ENCODE assay signal across 31 cellular contexts in genomic region chr3:127419641-127420354, GRCh38.
"Had no signal": no experiment of that assay in that cellular context is flagged by ENCODE, and none has a peak within 500 bp of the region (broad histone marks: within the 10 kb centered on the region; RNA-seq: fewer than 3 reads in every experiment).

No MANE protein-coding gene starts in this region.

- H3K4me1 Mint-ChIP-seq: activated CD4-positive, alpha-beta memory T cell treated with anti-CD3 and anti-CD28 coated beads, Interleukin-2, amount 10 ng/mL, durations not matched to agents 7 days and 5 days; activated CD4-positive, alpha-beta T cell treated with anti-CD3 and anti-CD28 coated beads, Interleukin-2, amount 10 ng/mL, durations not matched to agents 7 days and 5 days; activated naive CD4-positive, alpha-beta T cell treated with anti-CD3 and anti-CD28 coated beads, Interleukin-2, amount 50 U/mL, for 24 hours; activated naive CD8-positive, alpha-beta T cell treated with anti-CD3 and anti-CD28 coated beads, Interleukin-2, amount 50 U/mL, for 24 hours; central memory CD8-positive, alpha-beta T cell; immature natural killer cell; stimulated activated effector memory CD8-positive, alpha-beta T cell treated with anti-CD3 and anti-CD28 coated beads, Interleukin-12 subunit alpha, Interleukin-12 subunit beta, amount 100 ng/mL, for 72 hours had no signal

- H3K27ac ChIP-seq: breast epithelium, gastroesophageal sphincter, lower lobe of right lung, parathyroid adenoma, vagina, WERI-Rb-1 had no signal

- H3K4me1 ChIP-seq: breast epithelium, gastroesophageal sphincter, lower lobe of right lung, parathyroid adenoma had no signal

- H3K36me3 Mint-ChIP-seq: activated naive CD4-positive, alpha-beta T cell treated with anti-CD3 and anti-CD28 coated beads, Interleukin-2, amount 50 U/mL, for 24 hours; immature natural killer cell; natural killer cell treated with Interleukin-12 subunit alpha and Interleukin-12 subunit beta and Interleukin-15 and Interleukin-18, amount 100 ng/mL, for 72 hours; stimulated activated effector memory CD8-positive, alpha-beta T cell treated with anti-CD3 and anti-CD28 coated beads, Interleukin-12 subunit alpha, Interleukin-12 subunit beta, amount 100 ng/mL, for 72 hours; type B pancreatic cell had no signal

- H3K27ac Mint-ChIP-seq: activated CD4-positive, alpha-beta memory T cell treated with anti-CD3 and anti-CD28 coated beads, Interleukin-2, amount 10 ng/mL, durations not matched to agents 7 days and 5 days; activated CD4-positive, alpha-beta T cell treated with anti-CD3 and anti-CD28 coated beads, Interleukin-2, amount 10 ng/mL, durations not matched to agents 7 days and 5 days; activated naive CD4-positive, alpha-beta T cell treated with anti-CD3 and anti-CD28 coated beads, Interleukin-2, amount 50 U/mL, for 24 hours; activated naive CD8-positive, alpha-beta T cell treated with anti-CD3 and anti-CD28 coated beads, Interleukin-2, amount 50 U/mL, for 24 hours; activated T-helper 2 cell treated with anti-CD3 and anti-CD28 coated beads, Interferon-gamma antibody, Interleukin-2, Interleukin-4, amounts not matched to agents 10 μg/mL and 5 μg/mL and 100 μg/mL, durations not matched to agents 14 hours and 24 hours and 36 hours; immature natural killer cell; natural killer cell treated with Interleukin-12 subunit alpha and Interleukin-12 subunit beta and Interleukin-15 and Interleukin-18, amount 100 ng/mL, for 72 hours; stimulated activated effector memory CD8-positive, alpha-beta T cell treated with anti-CD3 and anti-CD28 coated beads, Interleukin-12 subunit alpha, Interleukin-12 subunit beta, amount 100 ng/mL, for 72 hours; stimulated activated naive CD8-positive, alpha-beta T cell treated with anti-CD3 and anti-CD28 coated beads, Interleukin-15, Interleukin-2, amounts not matched to agents 100 ng/mL and 50 ng/mL, for 24 hours; T-helper 1 cell treated with Interleukin-12 subunit alpha and Interleukin-12 subunit beta and Interleukin-4 antibody, amounts not matched to agents 30 μg/mL and 1 μg/mL, for 36 hours; type B pancreatic cell had no signal

- H3K27me3 ChIP-seq: vagina had no signal

- H2AFZ ChIP-seq: parathyroid adenoma had no signal

- H3K36me3 ChIP-seq: breast epithelium, gastroesophageal sphincter, lower lobe of right lung, vagina, WERI-Rb-1 had no signal

- ATAC-seq: activated CD4-positive, CD25-positive, alpha-beta regulatory T cell treated with anti-CD3 and anti-CD28 coated beads, Interleukin-2, amount 50 U/mL, for 24 hours; activated naive CD8-positive, alpha-beta T cell treated with anti-CD3 and anti-CD28 coated beads, Interleukin-2, amount 50 U/mL, for 24 hours; gastroesophageal sphincter; lower lobe of right lung; right cardiac atrium had no signal

- H3K9me3 Mint-ChIP-seq: activated CD4-positive, alpha-beta memory T cell treated with anti-CD3 and anti-CD28 coated beads, Interleukin-2, amount 10 ng/mL, durations not matched to agents 7 days and 5 days; activated CD4-positive, alpha-beta T cell treated with anti-CD3 and anti-CD28 coated beads, Interleukin-2, amount 10 ng/mL, durations not matched to agents 7 days and 5 days; activated naive CD4-positive, alpha-beta T cell treated with anti-CD3 and anti-CD28 coated beads, Interleukin-2, amount 50 U/mL, for 24 hours; activated naive CD8-positive, alpha-beta T cell treated with anti-CD3 and anti-CD28 coated beads, Interleukin-2, amount 50 U/mL, for 24 hours; activated T-helper 2 cell treated with anti-CD3 and anti-CD28 coated beads, Interferon-gamma antibody, Interleukin-2, Interleukin-4, amounts not matched to agents 10 μg/mL and 5 μg/mL and 100 μg/mL, durations not matched to agents 14 hours and 24 hours and 36 hours; central memory CD8-positive, alpha-beta T cell; natural killer cell treated with Interleukin-12 subunit alpha and Interleukin-12 subunit beta and Interleukin-15 and Interleukin-18, amount 100 ng/mL, for 72 hours; stimulated activated effector memory CD8-positive, alpha-beta T cell treated with anti-CD3 and anti-CD28 coated beads, Interleukin-12 subunit alpha, Interleukin-12 subunit beta, amount 100 ng/mL, for 72 hours; stimulated activated naive CD8-positive, alpha-beta T cell treated with anti-CD3 and anti-CD28 coated beads, Interleukin-15, Interleukin-2, amounts not matched to agents 100 ng/mL and 50 ng/mL, for 24 hours; T-helper 1 cell treated with Interleukin-12 subunit alpha and Interleukin-12 subunit beta and Interleukin-4 antibody, amounts not matched to agents 30 μg/mL and 1 μg/mL, for 36 hours; type B pancreatic cell had no signal

- DNase-seq: activated CD4-positive, alpha-beta memory T cell treated with anti-CD3 and anti-CD28 coated beads, Interleukin-2, amount 10 ng/mL, durations not matched to agents 7 days and 5 days; activated CD4-positive, alpha-beta T cell treated with anti-CD3 and anti-CD28 coated beads, Interleukin-2, amount 10 ng/mL, durations not matched to agents 7 days and 5 days; activated naive CD8-positive, alpha-beta T cell treated with anti-CD3 and anti-CD28 coated beads, Interleukin-2, amount 50 U/mL, for 24 hours; amygdala; dermis blood vessel endothelial cell; effector CD8-positive, alpha-beta T cell; erythroblast; hippocampal formation; immature natural killer cell; lower lobe of right lung; mesenchymal stem cell; nucleus accumbens; stimulated activated CD4-positive, alpha-beta T cell treated with anti-CD3 and anti-CD28 coated beads, Interleukin-12 subunit alpha, Interleukin-12 subunit beta, amount 100 ng/mL, for 4 hours; stimulated activated CD4-positive, alpha-beta T cell treated with anti-CD3 and anti-CD28 coated beads, Interleukin-4, amount 100 ng/mL, for 24 hours; SW 1271; T-helper 9 cell; WERI-Rb-1 had no signal

- H3K4me3 Mint-ChIP-seq: activated CD4-positive, alpha-beta memory T cell treated with anti-CD3 and anti-CD28 coated beads, Interleukin-2, amount 10 ng/mL, durations not matched to agents 7 days and 5 days; activated CD4-positive, alpha-beta T cell treated with anti-CD3 and anti-CD28 coated beads, Interleukin-2, amount 10 ng/mL, durations not matched to agents 7 days and 5 days; activated naive CD4-positive, alpha-beta T cell treated with anti-CD3 and anti-CD28 coated beads, Interleukin-2, amount 50 U/mL, for 24 hours; activated naive CD8-positive, alpha-beta T cell treated with anti-CD3 and anti-CD28 coated beads, Interleukin-2, amount 50 U/mL, for 24 hours; central memory CD8-positive, alpha-beta T cell; immature natural killer cell; natural killer cell treated with Interleukin-12 subunit alpha and Interleukin-12 subunit beta and Interleukin-15 and Interleukin-18, amount 100 ng/mL, for 72 hours; stimulated activated effector memory CD8-positive, alpha-beta T cell treated with anti-CD3 and anti-CD28 coated beads, Interleukin-12 subunit alpha, Interleukin-12 subunit beta, amount 100 ng/mL, for 72 hours; stimulated activated naive CD8-positive, alpha-beta T cell treated with anti-CD3 and anti-CD28 coated beads, Interleukin-15, Interleukin-2, amounts not matched to agents 100 ng/mL and 50 ng/mL, for 24 hours; T-helper 1 cell treated with Interleukin-12 subunit alpha and Interleukin-12 subunit beta and Interleukin-4 antibody, amounts not matched to agents 30 μg/mL and 1 μg/mL, for 36 hours; type B pancreatic cell had no signal

- H3K9me3 ChIP-seq: breast epithelium, gastroesophageal sphincter, lower lobe of right lung, vagina had no signal

- H3K9ac ChIP-seq: parathyroid adenoma had no signal

- H3K4me3 ChIP-seq: breast epithelium, gastroesophageal sphincter, lower lobe of right lung, vagina had no signal
